Comparison of ENCODE assay signal across 8 cellular contexts in the genomic region with DNA sequence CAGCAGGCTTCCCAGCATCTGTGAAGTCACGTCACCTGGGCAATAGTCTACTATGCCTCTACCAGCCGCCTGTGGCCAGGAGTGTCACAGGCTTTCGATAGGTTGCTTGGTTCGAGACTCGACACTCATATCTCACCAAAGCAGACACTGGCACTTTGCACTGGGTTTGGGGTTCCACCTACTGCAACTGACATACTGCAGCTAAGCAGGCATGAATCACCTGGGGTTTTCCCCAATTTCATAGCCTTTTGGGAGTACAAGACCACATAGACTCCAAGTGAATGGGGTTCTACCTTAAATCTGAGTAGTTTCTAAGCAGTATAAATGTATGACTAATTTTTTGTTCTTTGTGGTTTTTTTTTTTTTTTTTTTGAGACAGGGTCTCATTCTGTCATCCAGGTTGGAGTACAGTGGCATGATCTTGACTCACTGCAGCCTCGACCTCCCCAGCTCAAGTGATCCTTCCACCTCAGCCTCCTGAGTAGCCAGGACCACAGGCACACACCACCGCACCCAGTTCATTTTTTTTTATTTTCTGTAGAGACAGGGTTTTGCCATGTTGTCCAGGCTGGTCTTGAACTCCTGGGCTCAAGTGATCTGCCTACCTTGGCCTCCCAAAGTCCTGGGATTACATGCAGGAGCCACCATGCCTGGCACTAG. TPM values are rescaled to one million over a fixed set of nuclear protein-coding genes. Genes with fewer than 3 reads are reported as not detected.
DNase-seq lines count a peak whose midpoint lies in the region; ATAC-seq, FAIRE-seq and TF ChIP-seq lines count a peak whose summit lies in the region.

No MANE protein-coding gene starts in this region.

- no peak for FAIRE-seq in GM19239 (lab: Jason Lieb, UNC)

- no peaks in the 10 kb centered on the region for H3K36me3 ChIP-seq in PC-9 (ENCODE audit: low read depth)

- POLR2A ChIA-PET in PC-9 (lab: Charles Lee; ENCODE audit: unreplicated experiment), result interaction anchor here (0.6 kb wide), 1 partner anchor 1229 kb away, joined by 4 read pairs; no protein-coding TSS in a partner anchor

- no TSS peak for BruUV-seq in PC-9 (replicated peaks; lab: Mats Ljungman, UMichigan)

- H3K4me2 ChIP-seq in PC-9, result no peak overlapping the region

- peaks cover 13% of the 10 kb centered on the region for H3K4me1 ChIP-seq in PC-9 (replicated peaks; ENCODE audit: insufficient read depth)

- no peaks in the 10 kb centered on the region for H3F3A ChIP-seq in PC-9 (ENCODE audit: insufficient read depth, low read depth)

- peak; percentile 65 to 81 (median 72) for DNase-seq in stimulated activated CD4-positive, alpha-beta T cell treated with anti-CD3 and anti-CD28 coated beads, TNF-alpha, amount 100 ng/mL, for 48 hours (ENCODE audit: low read depth in 3 of 3)
- no peak for DNase-seq in inferior parietal cortex (ENCODE audit: extremely low spot score)
- DNase-seq in Right ventricle myocardium superior, result no peak
- no peak for DNase-seq in GM19239 (ENCODE audit: insufficient read length, low spot score)
- no peak for DNase-seq in PC-9

- CTCF ChIA-PET in PC-9 (lab: Charles Lee), result interaction anchor here (0.6 kb wide), 2 partner anchors 554 to 872 kb away, joined by 3 read pairs; no protein-coding TSS in a partner anchor

- peak; percentile 51 for ATAC-seq in GM19467 (IDR thresholded peaks at IDR 0.05; ENCODE audit: unreplicated experiment)
- ATAC-seq in HG03442 (IDR thresholded peaks at IDR 0.05; ENCODE audit: unreplicated experiment), result peak; percentile 91
- no peak for ATAC-seq in Right ventricle myocardium superior (ENCODE audit: poor library complexity)

- no peaks in the 10 kb centered on the region for H3K27me3 ChIP-seq in PC-9 (ENCODE audit: insufficient read depth, low read depth)

- H3K9me2 ChIP-seq in PC-9 (ENCODE audit: insufficient read depth), result no peaks in the 10 kb centered on the region

- no peak for TF ChIP-seq CTCF in PC-9 (conservative IDR thresholded peaks at IDR 0.05)

- intact Hi-C loops in Right ventricle myocardium superior (cut with DNase I), result no loop called here
- intact Hi-C loops in PC-9 (cut with micrococcal nuclease; ENCODE audit: unreplicated experiment), result loop anchor here (10.0 kb wide), 1 partner anchor 101 kb away; no protein-coding TSS in a partner anchor

- no peak overlapping the region for H2AFZ ChIP-seq in PC-9

- H3K27ac ChIP-seq in angular gyrus (ENCODE audit: low read depth, low read length), result peak overlapping the region; percentile 64
- no peak overlapping the region for H3K27ac ChIP-seq in PC-9

- H4K20me1 ChIP-seq in PC-9 (ENCODE audit: insufficient read depth), result no peaks in the 10 kb centered on the region

- H3K79me2 ChIP-seq in PC-9 (ENCODE audit: low read depth), result no peaks in the 10 kb centered on the region

- peaks cover 4% of the 10 kb centered on the region; the same call in 1 of the 2 replicates for H3K9me3 ChIP-seq in PC-9 (ENCODE audit: insufficient read depth, low read depth)

- no peak overlapping the region for H3K4me3 ChIP-seq in PC-9

RNA-seq across cellular contexts. Expression of a gene that starts 32.1 kb away (rescaled TPM):
- total RNA-seq in Right ventricle myocardium superior (25.4 TPM), PC-9 (2021) (15.4 and 18.5 TPM in 2 replicates)

RNA-seq across cellular contexts. Expression of a gene that starts 32.2 kb away (rescaled TPM):
- total RNA-seq in Right ventricle myocardium superior (13.2 TPM), PC-9 (2021) (15.5 and 18.6 TPM in 2 replicates)

RNA-seq across cellular contexts. Expression of a gene that starts 52.4 kb away (rescaled TPM):
- 1.4 TPM for total RNA-seq in Right ventricle myocardium superior
- 2.4 and 4.6 TPM in 2 replicates for total RNA-seq in PC-9 (2021)

Comparison
In these comparisons a context has a peak if more than half of its experiments do, and no peak if none do; other contexts are left out.
1. DNase-seq: peak in stimulated activated CD4-positive, alpha-beta T cell treated with anti-CD3 and anti-CD28 coated beads, TNF-alpha, amount 100 ng/mL, for 48 hours (3 of 3); none in inferior parietal cortex (single experiment), Right ventricle myocardium superior (single experiment), GM19239 (single experiment) and PC-9 (0 of 2).